ENCODE assay signal across 1 cellular context in genomic region chr6:144095134-144096002, GRCh38.
A peak's percentile ranks its signal among the peaks of the same experiment; 100 is the strongest.
TF ChIP-seq lines count a peak whose summit lies in the region.

SF3B5 (minus strand) TSS chr6:144095573; CDS start chr6:144095497, 76 bp downstream.

TF ChIP-seq in GM12878, 131 proteins besides CTCF, POLR2A, EP300 and RAD21 (continued from another document and continues in another):
- peak; percentile 74 for TF ChIP-seq PKNOX1 (IDR thresholded peaks at IDR 0.05)
- TF ChIP-seq GATAD2B (conservative IDR thresholded peaks at IDR 0.05; ENCODE audit: low read depth) = 0 out of 2 replicates have a peak, but pooled peaks have one; percentile 59
- TF ChIP-seq EGR1 (IDR thresholded peaks at IDR 0.05; ENCODE audit: borderline replicate concordance in 1 of 2, low read depth in 2 of 2, low read length in 2 of 2) = no peak
- peak in 1 of 2 experiments; percentile 79; a peak in 2 of 4 replicates for TF ChIP-seq SRF (IDR thresholded peaks at IDR 0.05; ENCODE audit: low read depth in 2 of 2, low read length in 2 of 2)
- TF ChIP-seq ESRRA (IDR thresholded peaks at IDR 0.05; ENCODE audit: low read length) = no peak
- TF ChIP-seq, protein P1, sequence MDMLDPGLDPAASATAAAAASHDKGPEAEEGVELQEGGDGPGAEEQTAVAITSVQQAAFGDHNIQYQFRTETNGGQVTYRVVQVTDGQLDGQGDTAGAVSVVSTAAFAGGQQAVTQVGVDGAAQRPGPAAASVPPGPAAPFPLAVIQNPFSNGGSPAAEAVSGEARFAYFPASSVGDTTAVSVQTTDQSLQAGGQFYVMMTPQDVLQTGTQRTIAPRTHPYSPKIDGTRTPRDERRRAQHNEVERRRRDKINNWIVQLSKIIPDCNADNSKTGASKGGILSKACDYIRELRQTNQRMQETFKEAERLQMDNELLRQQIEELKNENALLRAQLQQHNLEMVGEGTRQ (IDR thresholded peaks at IDR 0.05; ENCODE audit: borderline replicate concordance, low read depth, low read length) = no peak
- peak; percentile 42; the same call in 1 of the 2 replicates for TF ChIP-seq NFYA (IDR thresholded peaks at IDR 0.05; ENCODE audit: borderline replicate concordance, low read depth, low read length)
- no peak; the same call in 1 of the 2 replicates for TF ChIP-seq MAX (IDR thresholded peaks at IDR 0.05; ENCODE audit: low read depth, low read length)
- TF ChIP-seq CHD2 (IDR thresholded peaks at IDR 0.05; ENCODE audit: borderline replicate concordance, low read depth, low read length) = peak; percentile 93
- TF ChIP-seq TBL1XR1 (IDR thresholded peaks at IDR 0.05; ENCODE audit: low read depth, low read length) = no peak
- no peak for TF ChIP-seq ZNF24 (IDR thresholded peaks at IDR 0.05)
- TF ChIP-seq SIX5 (IDR thresholded peaks at IDR 0.05; ENCODE audit: low read depth, low read length, severe bottlenecking) = peak; percentile 79
- no peak for TF ChIP-seq BCL11A (IDR thresholded peaks at IDR 0.05; ENCODE audit: low read depth, low read length)
- no peak for TF ChIP-seq SREBF2 (IDR thresholded peaks at IDR 0.05; ENCODE audit: low read length)
- TF ChIP-seq YBX1 (IDR thresholded peaks at IDR 0.05) = no peak
- no peak for TF ChIP-seq USF1 (IDR thresholded peaks at IDR 0.05; ENCODE audit: borderline replicate concordance, extremely low read length, insufficient read depth, low read depth, low read length)
- TF ChIP-seq NKRF (conservative IDR thresholded peaks at IDR 0.05) = peak; percentile 94
- TF ChIP-seq NR2C1 (IDR thresholded peaks at IDR 0.05) = peak; percentile 70
- TF ChIP-seq PML (IDR thresholded peaks at IDR 0.05; ENCODE audit: low read length) = peak; percentile 93
- TF ChIP-seq ZNF592 (IDR thresholded peaks at IDR 0.05) = no peak
- 0 out of 2 replicates have a peak, but pooled peaks have one; percentile 39 for TF ChIP-seq TCF12 (IDR thresholded peaks at IDR 0.05; ENCODE audit: low read depth, low read length)
- TF ChIP-seq SMARCA5 (IDR thresholded peaks at IDR 0.05) = 0 out of 2 replicates have a peak, but pooled peaks have one; percentile 45
- no peak for TF ChIP-seq NRF1 (conservative IDR thresholded peaks at IDR 0.05; ENCODE audit: low read depth, low read length)
- TF ChIP-seq MYB (IDR thresholded peaks at IDR 0.05; ENCODE audit: borderline replicate concordance, low read depth, low read length) = no peak; the same call in 1 of the 2 replicates
- TF ChIP-seq NFIC (IDR thresholded peaks at IDR 0.05; ENCODE audit: low read depth, low read length) = no peak
- TF ChIP-seq KLF5 (IDR thresholded peaks at IDR 0.05; ENCODE audit: partially characterized antibody) = peak; percentile 72
- no peak for TF ChIP-seq RAD51 (IDR thresholded peaks at IDR 0.05)
- TF ChIP-seq RB1 (IDR thresholded peaks at IDR 0.05; ENCODE audit: borderline replicate concordance) = peak; percentile 59; the same call in 1 of the 2 replicates
- no peak for TF ChIP-seq IRF5 (IDR thresholded peaks at IDR 0.05; ENCODE audit: borderline replicate concordance)
- no peak for TF ChIP-seq EZH2 (IDR thresholded peaks at IDR 0.05; ENCODE audit: borderline replicate concordance, control insufficient read depth, low read depth, low read length)
- no peak for TF ChIP-seq ETV6 (conservative IDR thresholded peaks at IDR 0.05 in 1 of 2, IDR thresholded peaks at IDR 0.05 in 1 of 2; ENCODE audit: borderline replicate concordance in 1 of 2, low read depth in 1 of 2)
- peak; percentile 83 for TF ChIP-seq RUNX3 (IDR thresholded peaks at IDR 0.05; ENCODE audit: low read length)
- peak; percentile 86 for TF ChIP-seq HCFC1 (IDR thresholded peaks at IDR 0.05; ENCODE audit: low read length)
- TF ChIP-seq JUNB (IDR thresholded peaks at IDR 0.05) = no peak
- TF ChIP-seq, protein P2, sequence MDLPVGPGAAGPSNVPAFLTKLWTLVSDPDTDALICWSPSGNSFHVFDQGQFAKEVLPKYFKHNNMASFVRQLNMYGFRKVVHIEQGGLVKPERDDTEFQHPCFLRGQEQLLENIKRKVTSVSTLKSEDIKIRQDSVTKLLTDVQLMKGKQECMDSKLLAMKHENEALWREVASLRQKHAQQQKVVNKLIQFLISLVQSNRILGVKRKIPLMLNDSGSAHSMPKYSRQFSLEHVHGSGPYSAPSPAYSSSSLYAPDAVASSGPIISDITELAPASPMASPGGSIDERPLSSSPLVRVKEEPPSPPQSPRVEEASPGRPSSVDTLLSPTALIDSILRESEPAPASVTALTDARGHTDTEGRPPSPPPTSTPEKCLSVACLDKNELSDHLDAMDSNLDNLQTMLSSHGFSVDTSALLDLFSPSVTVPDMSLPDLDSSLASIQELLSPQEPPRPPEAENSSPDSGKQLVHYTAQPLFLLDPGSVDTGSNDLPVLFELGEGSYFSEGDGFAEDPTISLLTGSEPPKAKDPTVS (IDR thresholded peaks at IDR 0.05; ENCODE audit: low read depth, low read length) = no peak
- peak; percentile 73 for TF ChIP-seq FOXK2 (IDR thresholded peaks at IDR 0.05)
- TF ChIP-seq FOS (IDR thresholded peaks at IDR 0.05; ENCODE audit: borderline replicate concordance, extremely low read depth, insufficient read length) = no peak
- TF ChIP-seq CREB1 (IDR thresholded peaks at IDR 0.05; ENCODE audit: low read depth) = peak; percentile 100
- TF ChIP-seq SUPT20H (IDR thresholded peaks at IDR 0.05; ENCODE audit: borderline replicate concordance, control insufficient read depth, low read depth, low read length) = no peak
- peak; percentile 61 for TF ChIP-seq DPF2 (IDR thresholded peaks at IDR 0.05)
- no peak for TF ChIP-seq CBX3 (IDR thresholded peaks at IDR 0.05; ENCODE audit: borderline replicate concordance, low read depth)
- TF ChIP-seq POLR2AphosphoS2 (IDR thresholded peaks at IDR 0.05; ENCODE audit: low read depth, low read length) = peak; percentile 91
- TF ChIP-seq POLR2AphosphoS5 (IDR thresholded peaks at IDR 0.05; ENCODE audit: low read length) = peak; percentile 98
- peak; percentile 95 for TF ChIP-seq HDGF (IDR thresholded peaks at IDR 0.05)
- no peak for TF ChIP-seq MEF2B (IDR thresholded peaks at IDR 0.05; ENCODE audit: partially characterized antibody, poor library complexity, severe bottlenecking)
- TF ChIP-seq EED (IDR thresholded peaks at IDR 0.05; ENCODE audit: low read depth) = no peak
- TF ChIP-seq CEBPB (IDR thresholded peaks at IDR 0.05; ENCODE audit: borderline replicate concordance in 1 of 2, low read depth in 2 of 2, low read length in 2 of 2) = no peak
- no peak for TF ChIP-seq JUND (IDR thresholded peaks at IDR 0.05; ENCODE audit: low read depth, low read length)
- TF ChIP-seq MTA3 (IDR thresholded peaks at IDR 0.05; ENCODE audit: borderline replicate concordance, low read length) = no peak
- TF ChIP-seq SUZ12 (IDR thresholded peaks at IDR 0.05; ENCODE audit: unreplicated experiment) = no peak
- peak; percentile 96 for TF ChIP-seq E2F8 (IDR thresholded peaks at IDR 0.05; ENCODE audit: low read depth, partially characterized antibody)
- TF ChIP-seq SREBF1 (IDR thresholded peaks at IDR 0.05; ENCODE audit: low read length) = no peak
- TF ChIP-seq ZZZ3 (IDR thresholded peaks at IDR 0.05; ENCODE audit: control insufficient read depth, insufficient read length, low read depth) = no peak
- TF ChIP-seq STAT1 (conservative IDR thresholded peaks at IDR 0.05) = no peak
- TF ChIP-seq CREM (IDR thresholded peaks at IDR 0.05; ENCODE audit: low read depth) = peak; percentile 100
